1 cellular context compared by ENCODE assay signal in genomic region chr11:117231637-117232021, GRCh38.
A peak's percentile ranks its signal among the peaks of the same experiment; 100 is the strongest.
TF ChIP-seq lines count a peak whose summit lies in the region.

No MANE protein-coding gene starts in this region.

TF ChIP-seq in K562, 482 proteins besides CTCF, POLR2A, EP300 and RAD21:
- TF ChIP-seq SRSF3 (IDR thresholded peaks at IDR 0.05; ENCODE audit: insufficient read depth, low read length), result no peak
- TF ChIP-seq NCOA4 (IDR thresholded peaks at IDR 0.05; ENCODE audit: partially characterized antibody), result no peak
- no peak for TF ChIP-seq LARP7 (IDR thresholded peaks at IDR 0.05)
- TF ChIP-seq SIN3A (IDR thresholded peaks at IDR 0.05; ENCODE audit: borderline replicate concordance in 2 of 2, control insufficient read depth in 1 of 2, low read depth in 2 of 2, low read length in 2 of 2), result no peak
- TF ChIP-seq PHF20 (IDR thresholded peaks at IDR 0.05; ENCODE audit: partially characterized antibody), result peak; percentile 13
- TF ChIP-seq CREB3 (tag; conservative IDR thresholded peaks at IDR 0.05; ENCODE audit: low read depth), result no peak
- TF ChIP-seq MITF (IDR thresholded peaks at IDR 0.05), result no peak
- no peak for TF ChIP-seq NRF1 (conservative IDR thresholded peaks at IDR 0.05 in 1 of 2, IDR thresholded peaks at IDR 0.05 in 1 of 2)
- TF ChIP-seq ZBTB40 (IDR thresholded peaks at IDR 0.05), result no peak
- no peak for TF ChIP-seq ZBTB40 (CRISPR knock-in tag; IDR thresholded peaks at IDR 0.05)
- TF ChIP-seq HNRNPUL1 (IDR thresholded peaks at IDR 0.05; ENCODE audit: low read length), result no peak
- no peak for TF ChIP-seq KAT7 (CRISPR knock-in tag; IDR thresholded peaks at IDR 0.05; ENCODE audit: borderline replicate concordance)
- TF ChIP-seq GTF2F1 (IDR thresholded peaks at IDR 0.05; ENCODE audit: low read depth, low read length), result no peak
- no peak for TF ChIP-seq CEBPB (tag; IDR thresholded peaks at IDR 0.05)
- TF ChIP-seq, protein P1, sequence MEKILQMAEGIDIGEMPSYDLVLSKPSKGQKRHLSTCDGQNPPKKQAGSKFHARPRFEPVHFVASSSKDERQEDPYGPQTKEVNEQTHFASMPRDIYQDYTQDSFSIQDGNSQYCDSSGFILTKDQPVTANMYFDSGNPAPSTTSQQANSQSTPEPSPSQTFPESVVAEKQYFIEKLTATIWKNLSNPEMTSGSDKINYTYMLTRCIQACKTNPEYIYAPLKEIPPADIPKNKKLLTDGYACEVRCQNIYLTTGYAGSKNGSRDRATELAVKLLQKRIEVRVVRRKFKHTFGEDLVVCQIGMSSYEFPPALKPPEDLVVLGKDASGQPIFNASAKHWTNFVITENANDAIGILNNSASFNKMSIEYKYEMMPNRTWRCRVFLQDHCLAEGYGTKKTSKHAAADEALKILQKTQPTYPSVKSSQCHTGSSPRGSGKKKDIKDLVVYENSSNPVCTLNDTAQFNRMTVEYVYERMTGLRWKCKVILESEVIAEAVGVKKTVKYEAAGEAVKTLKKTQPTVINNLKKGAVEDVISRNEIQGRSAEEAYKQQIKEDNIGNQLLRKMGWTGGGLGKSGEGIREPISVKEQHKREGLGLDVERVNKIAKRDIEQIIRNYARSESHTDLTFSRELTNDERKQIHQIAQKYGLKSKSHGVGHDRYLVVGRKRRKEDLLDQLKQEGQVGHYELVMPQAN (IDR thresholded peaks at IDR 0.05; ENCODE audit: borderline replicate concordance), result peak; percentile 45; the same call in 1 of the 2 replicates
- no peak for TF ChIP-seq TBL1XR1 (IDR thresholded peaks at IDR 0.05; ENCODE audit: low read length in 2 of 2)
- 0 out of 2 replicates have a peak, but pooled peaks have one; percentile 13 for TF ChIP-seq ETV1 (tag; conservative IDR thresholded peaks at IDR 0.05; ENCODE audit: low read depth)
- TF ChIP-seq ZNF766 (CRISPR knock-in tag; conservative IDR thresholded peaks at IDR 0.05), result no peak
- 0 out of 2 replicates have a peak, but pooled peaks have one; percentile 7 for TF ChIP-seq ZFX (CRISPR knock-in tag; IDR thresholded peaks at IDR 0.05)
- TF ChIP-seq HDAC1 (IDR thresholded peaks at IDR 0.05), result peak in 1 of 2 experiments; percentile 75; a peak in 2 of 4 replicates
- TF ChIP-seq BRD9 (IDR thresholded peaks at IDR 0.05; ENCODE audit: low read depth, partially characterized antibody), result no peak
- TF ChIP-seq SPI1 (IDR thresholded peaks at IDR 0.05; ENCODE audit: borderline replicate concordance, low read depth, low read length), result no peak
- TF ChIP-seq IRF1 (CRISPR knock-in tag; IDR thresholded peaks at IDR 0.05; ENCODE audit: borderline replicate concordance), result no peak
- TF ChIP-seq NONO (IDR thresholded peaks at IDR 0.05; ENCODE audit: low read depth in 2 of 2, low read length in 1 of 2), result no peak
- TF ChIP-seq ZNF324 (CRISPR knock-in tag; IDR thresholded peaks at IDR 0.05), result no peak
- TF ChIP-seq, protein P2, sequence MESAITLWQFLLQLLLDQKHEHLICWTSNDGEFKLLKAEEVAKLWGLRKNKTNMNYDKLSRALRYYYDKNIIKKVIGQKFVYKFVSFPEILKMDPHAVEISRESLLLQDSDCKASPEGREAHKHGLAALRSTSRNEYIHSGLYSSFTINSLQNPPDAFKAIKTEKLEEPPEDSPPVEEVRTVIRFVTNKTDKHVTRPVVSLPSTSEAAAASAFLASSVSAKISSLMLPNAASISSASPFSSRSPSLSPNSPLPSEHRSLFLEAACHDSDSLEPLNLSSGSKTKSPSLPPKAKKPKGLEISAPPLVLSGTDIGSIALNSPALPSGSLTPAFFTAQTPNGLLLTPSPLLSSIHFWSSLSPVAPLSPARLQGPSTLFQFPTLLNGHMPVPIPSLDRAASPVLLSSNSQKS (CRISPR knock-in tag; IDR thresholded peaks at IDR 0.05), result no peak
- TF ChIP-seq PCBP2 (IDR thresholded peaks at IDR 0.05; ENCODE audit: low read depth, low read length, poor library complexity, severe bottlenecking), result no peak
- TF ChIP-seq MYNN (IDR thresholded peaks at IDR 0.05), result no peak
- no peak for TF ChIP-seq MYNN (CRISPR knock-in tag; IDR thresholded peaks at IDR 0.05)
- no peak for TF ChIP-seq PRPF4 (IDR thresholded peaks at IDR 0.05; ENCODE audit: insufficient read depth, low read depth, low read length, poor library complexity, severe bottlenecking)
- TF ChIP-seq MCM2 (IDR thresholded peaks at IDR 0.05; ENCODE audit: low read depth), result no peak
- TF ChIP-seq TAF1 (IDR thresholded peaks at IDR 0.05; ENCODE audit: control insufficient read depth, extremely low read depth, insufficient read depth, low read length, severe bottlenecking), result no peak
- no peak for TF ChIP-seq ZNF668 (CRISPR knock-in tag; IDR thresholded peaks at IDR 0.05)
- no peak for TF ChIP-seq MTA3 (IDR thresholded peaks at IDR 0.05; ENCODE audit: borderline replicate concordance)
- TF ChIP-seq, protein P3, sequence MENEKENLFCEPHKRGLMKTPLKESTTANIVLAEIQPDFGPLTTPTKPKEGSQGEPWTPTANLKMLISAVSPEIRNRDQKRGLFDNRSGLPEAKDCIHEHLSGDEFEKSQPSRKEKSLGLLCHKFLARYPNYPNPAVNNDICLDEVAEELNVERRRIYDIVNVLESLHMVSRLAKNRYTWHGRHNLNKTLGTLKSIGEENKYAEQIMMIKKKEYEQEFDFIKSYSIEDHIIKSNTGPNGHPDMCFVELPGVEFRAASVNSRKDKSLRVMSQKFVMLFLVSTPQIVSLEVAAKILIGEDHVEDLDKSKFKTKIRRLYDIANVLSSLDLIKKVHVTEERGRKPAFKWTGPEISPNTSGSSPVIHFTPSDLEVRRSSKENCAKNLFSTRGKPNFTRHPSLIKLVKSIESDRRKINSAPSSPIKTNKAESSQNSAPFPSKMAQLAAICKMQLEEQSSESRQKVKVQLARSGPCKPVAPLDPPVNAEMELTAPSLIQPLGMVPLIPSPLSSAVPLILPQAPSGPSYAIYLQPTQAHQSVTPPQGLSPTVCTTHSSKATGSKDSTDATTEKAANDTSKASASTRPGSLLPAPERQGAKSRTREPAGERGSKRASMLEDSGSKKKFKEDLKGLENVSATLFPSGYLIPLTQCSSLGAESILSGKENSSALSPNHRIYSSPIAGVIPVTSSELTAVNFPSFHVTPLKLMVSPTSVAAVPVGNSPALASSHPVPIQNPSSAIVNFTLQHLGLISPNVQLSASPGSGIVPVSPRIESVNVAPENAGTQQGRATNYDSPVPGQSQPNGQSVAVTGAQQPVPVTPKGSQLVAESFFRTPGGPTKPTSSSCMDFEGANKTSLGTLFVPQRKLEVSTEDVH (IDR thresholded peaks at IDR 0.05; ENCODE audit: low read depth, partially characterized antibody), result peak; percentile 56
TF ChIP-seq in K562: peak in this region for 6.
